ENCODE assay signal across 8 cellular contexts in genomic region chr14:49619730-49620129, GRCh38. TPM values are rescaled to one million over a fixed set of nuclear protein-coding genes. Genes with fewer than 3 reads are reported as not detected.
A peak's percentile ranks its signal among the peaks of the same experiment; 100 is the strongest.
DNase-seq lines count a peak whose midpoint lies in the region; ATAC-seq, FAIRE-seq and TF ChIP-seq lines count a peak whose summit lies in the region.

No MANE protein-coding gene starts in this region.

- no peak overlapping the region for H3K14ac ChIP-seq in H1 (ENCODE audit: insufficient read length)
- no peak overlapping the region for H3K14ac ChIP-seq in neuronal stem cell (ENCODE audit: low read length)

- TF ChIP-seq EP300 in H1 (IDR thresholded peaks at IDR 0.05; ENCODE audit: borderline replicate concordance in 1 of 2, low read depth in 2 of 2, low read length in 2 of 2): no peak

- no peak overlapping the region for H2BK20ac ChIP-seq in H1 (ENCODE audit: low read length)

- POLR2A ChIA-PET in CD4-positive, alpha-beta memory T cell (lab: Charles Lee; ENCODE audit: partially characterized antibody): interaction anchor here (0.6 to 6.2 kb wide), 30 partner anchors 9 to 744 kb away, joined by 3 to 413 read pairs (median 6); partner anchors contain the start of genes DMAC2L, DNAAF2, KLHDC1 and KLHDC2
- POLR2A ChIA-PET in H1 (lab: Charles Lee; ENCODE audit: partially characterized antibody): interaction anchor here (0.6 to 3.9 kb wide), 17 partner anchors 9 to 238 kb away, joined by 3 to 53 read pairs (median 13); partner anchors contain the start of genes DNAAF2, KLHDC2, LRR1 and POLE2

- H3K23ac ChIP-seq in H1 (ENCODE audit: insufficient read length): no peak overlapping the region
- H3K23ac ChIP-seq in neuronal stem cell (ENCODE audit: low read depth, low read length, poor library complexity): no peak overlapping the region

- peaks cover 13% of the 10 kb centered on the region for H3K36me3 ChIP-seq in CD4-positive, alpha-beta memory T cell (ENCODE audit: insufficient read depth, low read length)
- H3K36me3 ChIP-seq in NT2/D1 (ENCODE audit: insufficient read depth, insufficient read length, low read length) (peaks cover 40% of the 10 kb centered on the region), H1 (ENCODE audit: control insufficient read depth in 2 of 4, insufficient read depth in 4 of 4, low read length in 3 of 4) (peaks cover 4 to 36% (median 5%) of the 10 kb centered on the region in 4 experiments; a peak in 7 of 8 replicates), neuronal stem cell (replicated peaks in 1 of 2; ENCODE audit: control insufficient read depth in 2 of 2, insufficient read depth in 2 of 2, low read length in 2 of 2) (peaks cover 8 to 77% of the 10 kb centered on the region in 2 donors)

- H3K4me3 Mint-ChIP-seq in CD4-positive, alpha-beta memory T cell: peak overlapping the region; percentile 95 to 99 (median 96)

- H3K4ac ChIP-seq in H1 (replicated peaks; ENCODE audit: insufficient read length, low read depth, low read length): no peak overlapping the region
- H3K4ac ChIP-seq in neuronal stem cell (ENCODE audit: low read length): no peak overlapping the region

- no peak for FAIRE-seq in H1 (lab: Jason Lieb, UNC)

- H3K36me3 Mint-ChIP-seq in CD4-positive, alpha-beta memory T cell: peaks cover 14 to 62% of the 10 kb centered on the region in 2 donors

- no peaks in the 10 kb centered on the region for H3K9me3 ChIP-seq in CD4-positive, alpha-beta memory T cell (ENCODE audit: control insufficient read depth in 1 of 2, low read length in 2 of 2)
- H3K9me3 ChIP-seq in NT2/D1 (ENCODE audit: insufficient read depth, low read length) (no peaks in the 10 kb centered on the region), H1 (ENCODE audit: insufficient read depth in 2 of 2, low read depth in 1 of 2, low read length in 1 of 2) (no peaks in the 10 kb centered on the region), neuronal stem cell (replicated peaks in 1 of 2; ENCODE audit: control insufficient read depth in 2 of 2, insufficient read depth in 1 of 2, low read depth in 1 of 2, low read length in 2 of 2) (no peaks in the 10 kb centered on the region)

- H4K91ac ChIP-seq in H1 (replicated peaks; ENCODE audit: insufficient read length, low read length) (no peak overlapping the region), neuronal stem cell (ENCODE audit: low read depth, low read length, poor library complexity) (no peak overlapping the region)

- no peaks in the 10 kb centered on the region for H3K27me3 Mint-ChIP-seq in CD4-positive, alpha-beta memory T cell

- TF ChIP-seq RAD21 in H1 (IDR thresholded peaks at IDR 0.05 in 1 of 2, conservative IDR thresholded peaks at IDR 0.05 in 1 of 2; ENCODE audit: low read depth in 2 of 2, low read length in 2 of 2): no peak

- H3K23me2 ChIP-seq in H1 (ENCODE audit: low read depth, low read length): peaks cover 10% of the 10 kb centered on the region

- H2BK15ac ChIP-seq in H1 (ENCODE audit: low read length) (no peak overlapping the region), neuronal stem cell (ENCODE audit: low read length) (no peak overlapping the region)

- H4K8ac ChIP-seq in H1 (ENCODE audit: extremely low read depth, insufficient read depth, low read length): no peak overlapping the region
- H4K8ac ChIP-seq in neuronal stem cell (ENCODE audit: low read depth, low read length): no peak overlapping the region

- no peak for TF ChIP-seq POLR2A in H1 (IDR thresholded peaks at IDR 0.05; ENCODE audit: control extremely low read depth in 1 of 2, low read depth in 2 of 2, low read length in 2 of 2)

- peaks cover 0 to 4% (median 0%) of the 10 kb centered on the region in 8 donors for H3K9me3 Mint-ChIP-seq in CD4-positive, alpha-beta memory T cell

- peak overlapping the region; percentile 45 for H4K5ac ChIP-seq in H1 (ENCODE audit: insufficient read length, low read depth, low read length)

- H3K79me1 ChIP-seq in H1 (ENCODE audit: low read depth, low read length): no peaks in the 10 kb centered on the region
- peaks cover 4% of the 10 kb centered on the region for H3K79me1 ChIP-seq in neuronal stem cell (ENCODE audit: low read depth, low read length)

- H2BK12ac ChIP-seq in H1 (ENCODE audit: low read depth, low read length): no peak overlapping the region; the same call in 1 of the 2 replicates
- H2BK12ac ChIP-seq in neuronal stem cell (ENCODE audit: low read length): no peak overlapping the region

- WGBS in H1 (ENCODE audit: extremely low coverage in 1 of 2, insufficient coverage in 1 of 2, insufficient read length in 1 of 2, insufficient replicate concordance in 2 of 2, low coverage in 1 of 2, low lambda C conversion rate in 2 of 2, missing lambda C conversion rate in 1 of 2), 2 experiments: 1% methylated on average over 11 of the region's 11 CpGs; no CpG with 5 or more reads in 1 of the 2 experiments
- WGBS in neuronal stem cell (ENCODE audit: extremely low coverage in 2 of 2, insufficient read length in 2 of 2, insufficient replicate concordance in 1 of 2), 2 donors: no CpG with 5 or more reads among the region's 11 CpGs

- H3K4me3 ChIP-seq in CD4-positive, alpha-beta memory T cell (ENCODE audit: low read length in 2 of 2): peak overlapping the region; percentile 99 to 100
- H3K4me3 ChIP-seq in NT2/D1 (ENCODE audit: insufficient read length, low read depth) (peak overlapping the region; percentile 79), H1 (ENCODE audit: extremely low read depth in 1 of 4, insufficient read depth in 2 of 4, low read depth in 3 of 4, low read length in 4 of 4) (peak overlapping the region; percentile 80 to 99 (median 94)), neuronal stem cell (ENCODE audit: low read length in 2 of 2) (peak overlapping the region; percentile 76 to 88)

- H2AK5ac ChIP-seq in H1 (ENCODE audit: low read depth, low read length) (no peak overlapping the region), neuronal stem cell (ENCODE audit: low read depth, low read length) (no peak overlapping the region)

- ATAC-seq in HG02798 (IDR thresholded peaks at IDR 0.05; ENCODE audit: poor library complexity, unreplicated experiment): no peak

- H2AFZ ChIP-seq in H1 (ENCODE audit: low read length): no peak overlapping the region
- H2AFZ ChIP-seq in neuronal stem cell (ENCODE audit: low read length): peak overlapping the region; percentile 95

- intact Hi-C loops in CD4-positive, alpha-beta memory T cell (cut with micrococcal nuclease): loop anchor here (1.0 to 2.0 kb wide), 7 partner anchors 15 to 611 kb away; partner anchors contain the start of genes LRR1, RPS29, SOS2 and VCPKMT

- peaks cover 5 to 48% of the 10 kb centered on the region in 2 experiments; a peak in 3 of 4 replicates for H3K79me2 ChIP-seq in H1 (ENCODE audit: control insufficient read depth in 1 of 2, insufficient read depth in 2 of 2, low read length in 2 of 2)

- H3K27ac ChIP-seq in CD4-positive, alpha-beta memory T cell (ENCODE audit: low read depth, low read length): peak overlapping the region; percentile 98
- H3K27ac ChIP-seq in H1 (ENCODE audit: low read depth, low read length): peak overlapping the region; percentile 95
- no peak overlapping the region for H3K27ac ChIP-seq in neuronal stem cell (replicated peaks; ENCODE audit: low read length)

- H3K18ac ChIP-seq in H1 (ENCODE audit: extremely low read depth, low read length): no peak overlapping the region
- H3K18ac ChIP-seq in neuronal stem cell (ENCODE audit: low read length): no peak overlapping the region

- H3K27ac Mint-ChIP-seq in CD4-positive, alpha-beta memory T cell: peak overlapping the region; percentile 98 to 100 (median 99)

- H4K20me1 ChIP-seq in H1 (replicated peaks in 1 of 2; ENCODE audit: control insufficient read depth in 1 of 2, insufficient read depth in 2 of 2, low read length in 2 of 2): peaks cover 5 to 6% of the 10 kb centered on the region in 2 experiments

- peak overlapping the region; percentile 76 to 91 for H3K4me2 ChIP-seq in H1 (ENCODE audit: insufficient read depth in 1 of 2, low read depth in 2 of 2, low read length in 2 of 2)
- peak overlapping the region; percentile 50 for H3K4me2 ChIP-seq in neuronal stem cell (ENCODE audit: insufficient read depth, low read length, poor library complexity, severe bottlenecking)

- peak overlapping the region; percentile 93 for H3K56ac ChIP-seq in H1 (replicated peaks; ENCODE audit: insufficient read length, low read depth, low read length)

- no peak overlapping the region for H2BK120ac ChIP-seq in H1 (replicated peaks; ENCODE audit: low read depth, low read length)
- H2BK120ac ChIP-seq in neuronal stem cell (ENCODE audit: low read depth, low read length): no peak overlapping the region

- peaks cover 60% of the 10 kb centered on the region for H3K4me1 ChIP-seq in CD4-positive, alpha-beta memory T cell (ENCODE audit: insufficient read depth, low read length)
- H3K4me1 ChIP-seq in NT2/D1 (ENCODE audit: insufficient read depth, insufficient read length): no peaks in the 10 kb centered on the region
- peaks cover 1 to 9% (median 3%) of the 10 kb centered on the region in 4 experiments; a peak in 3 of 7 replicates for H3K4me1 ChIP-seq in H1 (replicated peaks in 1 of 4; ENCODE audit: control insufficient read depth in 3 of 4, insufficient read depth in 4 of 4, low read length in 3 of 4)
- peaks cover 2 to 15% of the 10 kb centered on the region in 2 donors for H3K4me1 ChIP-seq in neuronal stem cell (ENCODE audit: control insufficient read depth in 2 of 2, insufficient read depth in 1 of 2, low read depth in 1 of 2, low read length in 2 of 2)

- CTCF ChIA-PET in CD4-positive, alpha-beta memory T cell (lab: Charles Lee; ENCODE audit: partially characterized antibody): interaction anchor here (0.9 to 7.1 kb wide), 17 partner anchors 9 to 243 kb away, joined by 3 to 135 read pairs (median 7); partner anchors contain the start of genes DNAAF2, KLHDC2, LRR1 and NEMF
- CTCF ChIA-PET in H1 (lab: Charles Lee; ENCODE audit: partially characterized antibody): interaction anchor here (0.6 to 2.4 kb wide), 4 partner anchors 10 to 32 kb away, joined by 3 to 15 read pairs (median 3); partner anchors contain the start of gene DNAAF2

- H3K9ac ChIP-seq in NT2/D1 (ENCODE audit: insufficient read length, low read depth): peak overlapping the region; percentile 80
- H3K9ac ChIP-seq in H1 (replicated peaks in 1 of 4; ENCODE audit: extremely low read depth in 1 of 4, low read depth in 3 of 4, low read length in 3 of 4): peak overlapping the region; percentile 85 to 98 (median 94)
- no peak overlapping the region for H3K9ac ChIP-seq in neuronal stem cell (ENCODE audit: low read depth, low read length, poor library complexity)

- H2BK5ac ChIP-seq in H1 (ENCODE audit: low read depth, low read length) (peak overlapping the region; percentile 94), neuronal stem cell (ENCODE audit: low read length) (no peak overlapping the region)

- TF ChIP-seq CTCF in H1 (IDR thresholded peaks at IDR 0.05; ENCODE audit: control extremely low read depth in 1 of 3, insufficient read depth in 1 of 3, low read depth in 1 of 3, low read length in 3 of 3): no peak

- peaks cover 33 to 69% (median 42%) of the 10 kb centered on the region in 4 donors for H3K4me1 Mint-ChIP-seq in CD4-positive, alpha-beta memory T cell

- DNase-seq in CD4-positive, alpha-beta memory T cell: no peak
- DNase-seq in NT2/D1 (ENCODE audit: low read depth, low spot score) (no peak), H1 (ENCODE audit: low read depth in 1 of 2, low spot score in 2 of 2) (no peak), neuronal stem cell (ENCODE audit: low spot score) (no peak), anterior cingulate cortex (lab: John Stamatoyannopoulos, UW) (no peak), NAMALWA (ENCODE audit: low spot score) (no peak), iPS-NIHi11 (ENCODE audit: low spot score) (no peak)

- H3K27me3 ChIP-seq in CD4-positive, alpha-beta memory T cell (ENCODE audit: insufficient read depth, low read length): no peaks in the 10 kb centered on the region
- H3K27me3 ChIP-seq in NT2/D1 (ENCODE audit: insufficient read depth, insufficient read length) (no peaks in the 10 kb centered on the region), H1 (replicated peaks in 1 of 4; ENCODE audit: control insufficient read depth in 3 of 4, extremely low read depth in 1 of 4, insufficient read depth in 3 of 4, low read length in 3 of 4) (no peaks in the 10 kb centered on the region), neuronal stem cell (ENCODE audit: control insufficient read depth in 3 of 3, insufficient read depth in 3 of 3, low read depth in 1 of 3, low read length in 3 of 3) (no peaks in the 10 kb centered on the region)

RNA-seq across cellular contexts. Expression of gene RPL36AL, which starts 0.7 kb away (rescaled TPM):
- total RNA-seq in CD4-positive, alpha-beta memory T cell: 100 to 1,000 TPM; 416 to 441 TPM
- polyA plus RNA-seq in CD4-positive, alpha-beta memory T cell: 100 to 1,000 TPM; 669 to 761 TPM
- 230 and 233 TPM in 2 replicates for total RNA-seq in H1 (2021; fragmentation: NEBNext Ultra II Directional; extraction: Animal tissue kit (Norgen Biotek cat#: 25700))
- polyA plus RNA-seq in H1 (2011; rRNA removed): 79.0 and 138 TPM in 2 replicates
- polyA plus RNA-seq in H1 (2011; cell fraction: cytosol; rRNA removed): 220 TPM
- polyA plus RNA-seq in H1 (2011; cell fraction: nucleus; rRNA removed): 27.1 TPM
- 382 to 464 TPM (median 426 TPM) in 4 replicates for polyA plus RNA-seq in H1 (2012, experiment 1 of 2)
- 104 TPM for polyA plus RNA-seq in H1 (2012, experiment 2 of 2)
- polyA plus RNA-seq in H1 (2013, experiment 1 of 2): 619 TPM
- 686 TPM for polyA plus RNA-seq in H1 (2013, experiment 2 of 2)
- 61.5 and 70.8 TPM in 2 replicates for polyA minus RNA-seq in H1 (2011; rRNA and poly(A)+ RNA removed)
- polyA minus RNA-seq in H1 (2011; cell fraction: cytosol; rRNA and poly(A)+ RNA removed): 48.9 TPM
- 24.0 TPM for polyA minus RNA-seq in H1 (2011; cell fraction: nucleus; rRNA and poly(A)+ RNA removed)
- 374 TPM for polyA plus RNA-seq in neuronal stem cell (2013, experiment 1 of 2)
- 373 TPM for polyA plus RNA-seq in neuronal stem cell (2013, experiment 2 of 2)

RNA-seq across cellular contexts. Expression of gene MGAT2, which starts 0.9 kb away (rescaled TPM):
- 10 to 100 TPM; 58.5 to 58.7 TPM for total RNA-seq in CD4-positive, alpha-beta memory T cell
- polyA plus RNA-seq in CD4-positive, alpha-beta memory T cell: 10 to 100 TPM; 35.7 to 42.3 TPM
- 23.7 and 24.5 TPM in 2 replicates for total RNA-seq in H1 (2021; fragmentation: NEBNext Ultra II Directional; extraction: Animal tissue kit (Norgen Biotek cat#: 25700))
- polyA plus RNA-seq in H1 (2011; rRNA removed): 10.0 and 10.6 TPM in 2 replicates
- polyA plus RNA-seq in H1 (2011; cell fraction: cytosol; rRNA removed): 12.6 TPM
- polyA plus RNA-seq in H1 (2011; cell fraction: nucleus; rRNA removed): 6.7 TPM
- 3.7 to 12.2 TPM (median 11.4 TPM) in 4 replicates for polyA plus RNA-seq in H1 (2012, experiment 1 of 2)
- 3.4 TPM for polyA plus RNA-seq in H1 (2012, experiment 2 of 2)
- polyA plus RNA-seq in H1 (2013, experiment 1 of 2): 23.5 TPM
- polyA plus RNA-seq in H1 (2013, experiment 2 of 2): 25.9 TPM
- 10.0 and 11.1 TPM in 2 replicates for polyA minus RNA-seq in H1 (2011; rRNA and poly(A)+ RNA removed)
- polyA minus RNA-seq in H1 (2011; cell fraction: cytosol; rRNA and poly(A)+ RNA removed): 8.4 TPM
- polyA minus RNA-seq in H1 (2011; cell fraction: nucleus; rRNA and poly(A)+ RNA removed): 10.4 TPM
- polyA plus RNA-seq in neuronal stem cell (2013, experiment 1 of 2): 19.5 TPM
- polyA plus RNA-seq in neuronal stem cell (2013, experiment 2 of 2): 19.8 TPM

RNA-seq across cellular contexts. Expression of gene DNAAF2, which starts 15.3 kb away (rescaled TPM):
- total RNA-seq in CD4-positive, alpha-beta memory T cell: 1 to 10 TPM; 8.7 to 9.8 TPM
- polyA plus RNA-seq in CD4-positive, alpha-beta memory T cell: 10 to 100 TPM; 17.9 to 18.1 TPM
- 27.5 and 30.0 TPM in 2 replicates for total RNA-seq in H1 (2021; fragmentation: NEBNext Ultra II Directional; extraction: Animal tissue kit (Norgen Biotek cat#: 25700))
- polyA plus RNA-seq in H1 (2011; rRNA removed): 12.2 and 13.1 TPM in 2 replicates
- 19.4 TPM for polyA plus RNA-seq in H1 (2011; cell fraction: cytosol; rRNA removed)
- polyA plus RNA-seq in H1 (2011; cell fraction: nucleus; rRNA removed): 8.6 TPM
- 15.7 to 25.0 TPM (median 17.1 TPM) in 4 replicates for polyA plus RNA-seq in H1 (2012, experiment 1 of 2)
- 5.3 TPM for polyA plus RNA-seq in H1 (2012, experiment 2 of 2)
- 14.7 TPM for polyA plus RNA-seq in H1 (2013, experiment 1 of 2)
- polyA plus RNA-seq in H1 (2013, experiment 2 of 2): 14.4 TPM
- 4.5 and 5.9 TPM in 2 replicates for polyA minus RNA-seq in H1 (2011; rRNA and poly(A)+ RNA removed)
- 10.2 TPM for polyA minus RNA-seq in H1 (2011; cell fraction: cytosol; rRNA and poly(A)+ RNA removed)
- 10.3 TPM for polyA minus RNA-seq in H1 (2011; cell fraction: nucleus; rRNA and poly(A)+ RNA removed)
- 17.1 TPM for polyA plus RNA-seq in neuronal stem cell (2013, experiment 1 of 2)
- polyA plus RNA-seq in neuronal stem cell (2013, experiment 2 of 2): 17.1 TPM

RNA-seq across cellular contexts. Expression of gene LRR1, which starts 21.0 kb away (rescaled TPM):
- 10 to 100 TPM; 13.6 to 16.1 TPM for total RNA-seq in CD4-positive, alpha-beta memory T cell
- polyA plus RNA-seq in CD4-positive, alpha-beta memory T cell: 10 to 100 TPM in 1 of 2 donors, 1 to 10 TPM in 1; 9.7 to 11.1 TPM
- total RNA-seq in H1 (2021; fragmentation: NEBNext Ultra II Directional; extraction: Animal tissue kit (Norgen Biotek cat#: 25700)): 37.5 and 37.7 TPM in 2 replicates
- polyA plus RNA-seq in H1 (2011; rRNA removed): 17.9 and 30.7 TPM in 2 replicates
- 25.5 TPM for polyA plus RNA-seq in H1 (2011; cell fraction: cytosol; rRNA removed)
- 23.5 TPM for polyA plus RNA-seq in H1 (2011; cell fraction: nucleus; rRNA removed)
- 20.3 to 30.6 TPM (median 25.3 TPM) in 4 replicates for polyA plus RNA-seq in H1 (2012, experiment 1 of 2)
- 15.6 TPM for polyA plus RNA-seq in H1 (2012, experiment 2 of 2)
- 29.5 TPM for polyA plus RNA-seq in H1 (2013, experiment 1 of 2)
- polyA plus RNA-seq in H1 (2013, experiment 2 of 2): 28.0 TPM
- polyA minus RNA-seq in H1 (2011; rRNA and poly(A)+ RNA removed): 13.4 and 15.4 TPM in 2 replicates
- 13.9 TPM for polyA minus RNA-seq in H1 (2011; cell fraction: cytosol; rRNA and poly(A)+ RNA removed)
- 21.0 TPM for polyA minus RNA-seq in H1 (2011; cell fraction: nucleus; rRNA and poly(A)+ RNA removed)
- 23.7 TPM for polyA plus RNA-seq in neuronal stem cell (2013, experiment 1 of 2)
- 23.4 TPM for polyA plus RNA-seq in neuronal stem cell (2013, experiment 2 of 2)

RNA-seq across cellular contexts. Expression of gene RPS29, which starts 33.5 kb away (rescaled TPM):
- 1,000 to 10,000 TPM; 3,602 to 3,749 TPM for total RNA-seq in CD4-positive, alpha-beta memory T cell
- over 10,000 TPM in 1 of 2 donors, 1,000 to 10,000 TPM in 1; 8,635 to 10,008 TPM for polyA plus RNA-seq in CD4-positive, alpha-beta memory T cell
- total RNA-seq in H1 (2021; fragmentation: NEBNext Ultra II Directional; extraction: Animal tissue kit (Norgen Biotek cat#: 25700)): 2,193 and 2,231 TPM in 2 replicates
- 23,165 and 25,452 TPM in 2 replicates for polyA plus RNA-seq in H1 (2011; rRNA removed)
- 9,180 TPM for polyA plus RNA-seq in H1 (2011; cell fraction: cytosol; rRNA removed)
- polyA plus RNA-seq in H1 (2011; cell fraction: nucleus; rRNA removed): 3,431 TPM
- polyA plus RNA-seq in H1 (2012, experiment 1 of 2): 5,698 to 10,591 TPM (median 8,160 TPM) in 4 replicates
- polyA plus RNA-seq in H1 (2012, experiment 2 of 2): 10,886 TPM
- polyA plus RNA-seq in H1 (2013, experiment 1 of 2): 22,481 TPM
- polyA plus RNA-seq in H1 (2013, experiment 2 of 2): 21,829 TPM
- 587 and 772 TPM in 2 replicates for polyA minus RNA-seq in H1 (2011; rRNA and poly(A)+ RNA removed)
- polyA minus RNA-seq in H1 (2011; cell fraction: cytosol; rRNA and poly(A)+ RNA removed): 613 TPM
- 1,083 TPM for polyA minus RNA-seq in H1 (2011; cell fraction: nucleus; rRNA and poly(A)+ RNA removed)
- 16,171 TPM for polyA plus RNA-seq in neuronal stem cell (2013, experiment 1 of 2)
- polyA plus RNA-seq in neuronal stem cell (2013, experiment 2 of 2): 16,443 TPM
